In the genomic region with DNA sequence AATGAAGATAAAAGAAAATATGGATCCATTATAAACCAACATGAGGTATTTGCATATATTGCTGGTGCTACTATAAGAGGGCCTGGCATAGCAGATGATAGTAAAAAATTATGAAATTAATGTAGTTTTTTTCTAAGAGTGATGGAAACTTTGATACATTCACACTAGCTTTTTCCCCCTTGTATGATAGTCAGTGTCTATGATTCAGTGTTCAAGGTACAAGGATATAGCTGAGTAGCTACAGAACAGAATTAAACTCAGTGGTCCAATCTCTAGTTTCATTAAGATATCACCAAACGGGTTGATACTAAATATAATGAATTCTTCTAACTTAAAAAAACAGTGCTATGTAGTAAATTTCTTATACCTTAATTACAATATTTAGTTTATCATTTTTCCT, we compare ENCODE assay signal across 19 cellular contexts.
"Had no signal": no experiment of that assay in that cellular context is flagged by ENCODE, and none has a peak within 500 bp of the region (broad histone marks: within the 10 kb centered on the region; RNA-seq: fewer than 3 reads in every experiment).

No MANE protein-coding gene starts in this region.

- H3K27me3 ChIP-seq: cardiac muscle cell, heart left ventricle, SJSA1, thyroid gland, upper lobe of right lung had no signal

- H3K4me3 Mint-ChIP-seq: activated CD4-positive, alpha-beta memory T cell treated with anti-CD3 and anti-CD28 coated beads, Interleukin-2, amount 10 ng/mL, durations not matched to agents 7 days and 5 days; memory B cell; natural killer cell treated with Interleukin-12 subunit alpha and Interleukin-12 subunit beta and Interleukin-15 and Interleukin-18, amount 100 ng/mL, for 72 hours; stimulated activated effector memory CD8-positive, alpha-beta T cell treated with anti-CD3 and anti-CD28 coated beads, Interleukin-12 subunit alpha, Interleukin-12 subunit beta, amount 100 ng/mL, for 72 hours had no signal

- H3K27me3 Mint-ChIP-seq: activated CD4-positive, alpha-beta memory T cell treated with anti-CD3 and anti-CD28 coated beads, Interleukin-2, amount 10 ng/mL, durations not matched to agents 7 days and 5 days; memory B cell; natural killer cell treated with Interleukin-12 subunit alpha and Interleukin-12 subunit beta and Interleukin-15 and Interleukin-18, amount 100 ng/mL, for 72 hours had no signal

- ATAC-seq: heart left ventricle; natural killer cell treated with Interleukin-12 subunit alpha and Interleukin-12 subunit beta and Interleukin-15 and Interleukin-18, amount 100 ng/mL, for 72 hours; stimulated activated effector memory CD8-positive, alpha-beta T cell treated with anti-CD3 and anti-CD28 coated beads, Interleukin-12 subunit alpha, Interleukin-12 subunit beta, amount 100 ng/mL, for 72 hours; upper lobe of right lung had no signal

- DNase-seq: activated CD4-positive, alpha-beta memory T cell treated with anti-CD3 and anti-CD28 coated beads, Interleukin-2, amount 10 ng/mL, durations not matched to agents 7 days and 5 days; activated effector memory CD4-positive, alpha-beta T cell treated with Interleukin-2 at 50 U/mL for 16 hours; activated T-cell treated with anti-CD3 and anti-CD28 coated beads, Interleukin-2, amount 50 U/mL, for 48 hours; heart left ventricle; islet precursor cell; left cardiac atrium; stimulated activated CD4-positive, alpha-beta T cell treated with anti-CD3 and anti-CD28 coated beads, Interleukin-2, amount 100 ng/mL, for 24 hours; substantia nigra; T-helper 1 cell; thyroid gland; upper lobe of right lung; WERI-Rb-1 had no signal

- H3K27ac ChIP-seq: cardiac muscle cell, epithelial cell of prostate, heart left ventricle, prostate gland, SJSA1, thyroid gland, upper lobe of right lung, WERI-Rb-1 had no signal

- H3K27ac Mint-ChIP-seq: activated CD4-positive, alpha-beta memory T cell treated with anti-CD3 and anti-CD28 coated beads, Interleukin-2, amount 10 ng/mL, durations not matched to agents 7 days and 5 days; memory B cell; natural killer cell treated with Interleukin-12 subunit alpha and Interleukin-12 subunit beta and Interleukin-15 and Interleukin-18, amount 100 ng/mL, for 72 hours; stimulated activated effector memory CD8-positive, alpha-beta T cell treated with anti-CD3 and anti-CD28 coated beads, Interleukin-12 subunit alpha, Interleukin-12 subunit beta, amount 100 ng/mL, for 72 hours had no signal

- H3K4me1 ChIP-seq: heart left ventricle, prostate gland, thyroid gland, upper lobe of right lung had no signal

- H3K9me3 Mint-ChIP-seq: natural killer cell treated with Interleukin-12 subunit alpha and Interleukin-12 subunit beta and Interleukin-15 and Interleukin-18, amount 100 ng/mL, for 72 hours had no signal

- H3K4me1 Mint-ChIP-seq: activated CD4-positive, alpha-beta memory T cell treated with anti-CD3 and anti-CD28 coated beads, Interleukin-2, amount 10 ng/mL, durations not matched to agents 7 days and 5 days; memory B cell had no signal
